ENCODE assay signal across 17 cellular contexts in the genomic region with DNA sequence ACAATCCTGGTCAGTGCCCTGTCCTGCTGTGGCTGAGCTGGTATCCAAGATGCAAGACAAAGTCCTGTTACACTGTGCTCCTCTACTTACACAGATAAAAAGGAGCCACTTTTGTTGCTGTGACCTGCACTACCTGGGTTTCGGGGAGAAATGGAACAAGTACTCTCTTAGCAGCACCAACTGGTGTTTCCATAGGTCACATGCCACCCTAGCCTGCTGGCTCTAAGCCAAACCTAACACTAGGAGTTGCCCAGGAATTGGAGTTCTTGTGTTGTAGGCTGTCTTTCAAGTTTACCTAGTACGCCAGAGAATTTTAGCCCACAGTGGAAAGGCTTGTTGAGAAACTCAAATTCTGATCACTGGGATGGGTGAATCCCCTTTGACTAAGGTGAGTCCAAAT.
DNase-seq lines count a peak whose midpoint lies in the region; ATAC-seq and TF ChIP-seq lines count a peak whose summit lies in the region.
"Had no signal": no experiment of that assay in that cellular context is flagged by ENCODE, and none has a peak within 500 bp of the region (broad histone marks: within the 10 kb centered on the region; RNA-seq: fewer than 3 reads in every experiment).

No MANE protein-coding gene starts in this region.

- H3K4me3 ChIP-seq in mammary epithelial cell (replicated peaks in 1 of 3; ENCODE audit: insufficient read depth in 1 of 3, low read depth in 2 of 3, low read length in 3 of 3) (no peak overlapping the region), trophoblast cell (ENCODE audit: low read depth, low read length) (no peak overlapping the region)
- no peak overlapping the region for H3K4me3 ChIP-seq in CD8-positive, alpha-beta memory T cell (ENCODE audit: low read length)
- H3K4me3 ChIP-seq: HAP-1, Peyer's patch had no signal

- H4K20me1 ChIP-seq in H9 (ENCODE audit: control insufficient read depth, insufficient read depth, insufficient read length) (no peaks in the 10 kb centered on the region), mammary epithelial cell (ENCODE audit: insufficient read depth, low read length) (no peaks in the 10 kb centered on the region)

- peaks cover 0 to 8% of the 10 kb centered on the region in 2 experiments; a peak in 3 of 4 replicates for H3K4me1 Mint-ChIP-seq in H9
- no peaks in the 10 kb centered on the region for H3K4me1 Mint-ChIP-seq in CD8-positive, alpha-beta memory T cell
- H3K4me1 Mint-ChIP-seq: B cell; CD4-positive, alpha-beta memory T cell; IgD-negative memory B cell had no signal

- CTCF ChIA-PET in mammary epithelial cell (lab: Charles Lee; ENCODE audit: low non-redundant PET): no interaction called here
- CTCF ChIA-PET in CD8-positive, alpha-beta memory T cell (lab: Charles Lee): no interaction called here

- no CpG with 5 or more reads among the region's 2 CpGs for WGBS in H9 (ENCODE audit: extremely low coverage, insufficient read length, low lambda C conversion rate)
- WGBS in mammary epithelial cell (ENCODE audit: low coverage, missing lambda C conversion rate): 100% methylated on average over 2 of the region's 2 CpGs
- WGBS in trophoblast cell (ENCODE audit: extremely low coverage, insufficient coverage, insufficient read length): no CpG with 5 or more reads among the region's 2 CpGs

- H3K79me1 ChIP-seq in H9 (ENCODE audit: insufficient read depth, low read depth, low read length, poor library complexity, severe bottlenecking): no peaks in the 10 kb centered on the region
- peaks cover 14% of the 10 kb centered on the region for H3K79me1 ChIP-seq in trophoblast cell (ENCODE audit: low read length)

- peak overlapping the region in 1 of 3 experiments; percentile 98; a peak in 3 of 7 replicates for H3K27ac Mint-ChIP-seq in H9
- H3K27ac Mint-ChIP-seq in CD8-positive, alpha-beta memory T cell: no peak overlapping the region
- H3K27ac Mint-ChIP-seq: B cell; CD4-positive, alpha-beta memory T cell; IgD-negative memory B cell; T-helper 1 cell treated with Interleukin-12 subunit alpha and Interleukin-12 subunit beta and Interleukin-4 antibody, amounts not matched to agents 30 μg/mL and 1 μg/mL, for 36 hours had no signal

- H3K4ac ChIP-seq in H9 (ENCODE audit: low read depth, low read length): no peak overlapping the region
- peak overlapping the region; percentile 72 for H3K4ac ChIP-seq in trophoblast cell (ENCODE audit: low read depth, low read length)

- no peaks in the 10 kb centered on the region for H3K23me2 ChIP-seq in H9 (ENCODE audit: insufficient read length, low read depth, low read length, poor library complexity, severe bottlenecking)

- H3K27me3 Mint-ChIP-seq in H9 (ENCODE audit: low read depth): no peaks in the 10 kb centered on the region
- H3K27me3 Mint-ChIP-seq in CD8-positive, alpha-beta memory T cell: no peaks in the 10 kb centered on the region
- H3K27me3 Mint-ChIP-seq: B cell; CD4-positive, alpha-beta memory T cell; IgD-negative memory B cell had no signal

- H3K4me2 ChIP-seq in H9 (ENCODE audit: insufficient read depth, insufficient read length, low read length) (no peak overlapping the region), mammary epithelial cell (ENCODE audit: insufficient read depth, low read depth, low read length) (no peak overlapping the region), trophoblast cell (ENCODE audit: low read length) (no peak overlapping the region)

- H2BK120ac ChIP-seq in H9 (ENCODE audit: low read depth, low read length, poor library complexity, severe bottlenecking) (no peak overlapping the region), trophoblast cell (ENCODE audit: insufficient read depth, low read length, poor library complexity) (peak overlapping the region; percentile 100)

- no peak overlapping the region for H3K56ac ChIP-seq in H9 (ENCODE audit: insufficient read length, low read depth, low read length)

- H3K9ac ChIP-seq in H9 (ENCODE audit: extremely low read depth, insufficient read length, low read length): no peak overlapping the region
- no peak overlapping the region for H3K9ac ChIP-seq in mammary epithelial cell (ENCODE audit: insufficient read depth, low read length)
- H3K9ac ChIP-seq in trophoblast cell (ENCODE audit: low read length): no peak overlapping the region

- no peak overlapping the region for H3K4me3 Mint-ChIP-seq in H9
- H3K4me3 Mint-ChIP-seq in CD8-positive, alpha-beta memory T cell: no peak overlapping the region
- H3K4me3 Mint-ChIP-seq: B cell; CD4-positive, alpha-beta memory T cell; IgD-negative memory B cell; T-helper 1 cell treated with Interleukin-12 subunit alpha and Interleukin-12 subunit beta and Interleukin-4 antibody, amounts not matched to agents 30 μg/mL and 1 μg/mL, for 36 hours had no signal

- H3K27me3 ChIP-seq in H9 (ENCODE audit: insufficient read depth, low read length): no peaks in the 10 kb centered on the region
- no peaks in the 10 kb centered on the region for H3K27me3 ChIP-seq in mammary epithelial cell (ENCODE audit: insufficient read depth, low read length)
- no peaks in the 10 kb centered on the region for H3K27me3 ChIP-seq in trophoblast cell (ENCODE audit: insufficient read depth, low read length)
- no peaks in the 10 kb centered on the region for H3K27me3 ChIP-seq in CD8-positive, alpha-beta memory T cell (ENCODE audit: insufficient read depth, low read length, poor library complexity, severe bottlenecking)
- H3K27me3 ChIP-seq: Peyer's patch had no signal

- H2BK15ac ChIP-seq in H9 (ENCODE audit: low read depth, low read length): no peak overlapping the region

- H3K23ac ChIP-seq in H9 (ENCODE audit: insufficient read length, low read depth, low read length): no peak overlapping the region
- H3K23ac ChIP-seq in trophoblast cell (ENCODE audit: low read length): no peak overlapping the region

- H3K18ac ChIP-seq in H9 (ENCODE audit: insufficient read length, low read depth, low read length): no peak overlapping the region
- peak overlapping the region; percentile 95 for H3K18ac ChIP-seq in trophoblast cell (ENCODE audit: low read length)

- POLR2A ChIA-PET in CD8-positive, alpha-beta memory T cell (lab: Charles Lee): no interaction called here

- TF ChIP-seq CTCF in H9 (conservative IDR thresholded peaks at IDR 0.05) (no peak), mammary epithelial cell (conservative IDR thresholded peaks at IDR 0.05 in 1 of 2, IDR thresholded peaks at IDR 0.05 in 1 of 2; ENCODE audit: extremely low read depth in 1 of 2, insufficient read depth in 1 of 2, low read depth in 1 of 2, low read length in 2 of 2) (no peak)

- DNase-seq in H9 (no peak), mammary epithelial cell (peak; percentile 4), trophoblast cell (peak in 1 of 2 donors; percentile 0), NCI-H1092 (lab: John Stamatoyannopoulos, UW) (no peak)
- no peak for DNase-seq in CD8-positive, alpha-beta memory T cell
- DNase-seq: ACHN; CD4-positive, alpha-beta memory T cell; NCI-H1048; NCI-H446 treated with DMSO at 0.1 percent for 48 hours; Peyer's patch; SHP77 treated with DMSO at 0.1 percent for 48 hours had no signal

- H2AFZ ChIP-seq in H9 (ENCODE audit: low read length) (no peak overlapping the region), mammary epithelial cell (ENCODE audit: low read depth, low read length) (peak overlapping the region; percentile 70), trophoblast cell (ENCODE audit: insufficient read depth, low read length, poor library complexity) (no peak overlapping the region)

- no TSS peak for BruUV-seq in mammary epithelial cell (replicated peaks; lab: Mats Ljungman, UMichigan)

- no peak overlapping the region for H3T11ph ChIP-seq in H9 (ENCODE audit: low read length)

- no peaks in the 10 kb centered on the region for H3K4me1 ChIP-seq in H9 (ENCODE audit: insufficient read depth, low read length)
- peaks cover 20% of the 10 kb centered on the region for H3K4me1 ChIP-seq in mammary epithelial cell (ENCODE audit: insufficient read depth, low read length)
- H3K4me1 ChIP-seq in trophoblast cell (ENCODE audit: control insufficient read depth in 1 of 2, insufficient read depth in 2 of 2, low read length in 2 of 2): peaks cover 8 to 12% of the 10 kb centered on the region in 2 experiments
- H3K4me1 ChIP-seq in CD8-positive, alpha-beta memory T cell (ENCODE audit: insufficient read depth, low read length): no peaks in the 10 kb centered on the region
- H3K4me1 ChIP-seq: HAP-1, Peyer's patch had no signal

- no peak overlapping the region for H3K14ac ChIP-seq in H9 (ENCODE audit: insufficient read depth, low read length)
- H3K14ac ChIP-seq in trophoblast cell (ENCODE audit: low read length): peak overlapping the region; percentile 98

- H2BK5ac ChIP-seq in H9 (ENCODE audit: insufficient read length, low read length) (no peak overlapping the region), trophoblast cell (ENCODE audit: low read depth, low read length, poor library complexity) (peak overlapping the region; percentile 100)

- H2AK5ac ChIP-seq in H9 (ENCODE audit: insufficient read length, low read length) (no peak overlapping the region), trophoblast cell (ENCODE audit: low read length) (peak overlapping the region; percentile 93)

- H3K36me3 Mint-ChIP-seq in H9 (ENCODE audit: insufficient read depth in 1 of 3, low read depth in 3 of 3): peaks cover 13 to 58% (median 49%) of the 10 kb centered on the region in 3 experiments
- H3K36me3 Mint-ChIP-seq in CD8-positive, alpha-beta memory T cell: no peaks in the 10 kb centered on the region
- H3K36me3 Mint-ChIP-seq: CD4-positive, alpha-beta memory T cell; IgD-negative memory B cell had no signal

- peak overlapping the region; percentile 65 for H4K12ac ChIP-seq in trophoblast cell (ENCODE audit: low read depth, low read length)

- no peak overlapping the region for H2BK12ac ChIP-seq in H9 (ENCODE audit: insufficient read length, low read depth, low read length)
- peak overlapping the region; percentile 100 for H2BK12ac ChIP-seq in trophoblast cell (ENCODE audit: low read length)

- H4K91ac ChIP-seq in H9 (ENCODE audit: insufficient read length, low read depth, low read length) (peak overlapping the region; percentile 48), trophoblast cell (ENCODE audit: low read depth, low read length) (peak overlapping the region; percentile 100)

- in situ Hi-C loops in mammary epithelial cell (cut with MboI; ENCODE audit: low sequenced_read_pairs in 2 of 2): no loop called here

- dilution Hi-C loops in mammary epithelial cell (cut with HindIII; ENCODE audit: low sequenced_read_pairs): no loop called here

- no peak overlapping the region for H3K27ac ChIP-seq in H9 (ENCODE audit: insufficient read length, low read depth, low read length)
- peak overlapping the region; percentile 62 for H3K27ac ChIP-seq in mammary epithelial cell (ENCODE audit: insufficient read depth, low read depth, low read length)
- H3K27ac ChIP-seq in trophoblast cell (ENCODE audit: low read depth, low read length): peak overlapping the region; percentile 100
- no peak overlapping the region for H3K27ac ChIP-seq in CD8-positive, alpha-beta memory T cell (ENCODE audit: low read depth, low read length)
- H3K27ac ChIP-seq: Peyer's patch had no signal

- ATAC-seq in GM18502 (IDR thresholded peaks at IDR 0.05; ENCODE audit: poor library complexity, unreplicated experiment): peak; percentile 2
- no peak for ATAC-seq in GM21360 (IDR thresholded peaks at IDR 0.05; ENCODE audit: unreplicated experiment)

- intact Hi-C loops in mammary epithelial cell (cut with micrococcal nuclease): no loop called here

- H2BK20ac ChIP-seq in H9 (ENCODE audit: low read depth, low read length, poor library complexity, severe bottlenecking): no peak overlapping the region

- no peaks in the 10 kb centered on the region for H3K79me2 ChIP-seq in H9 (ENCODE audit: insufficient read depth, low read length)
- H3K79me2 ChIP-seq in mammary epithelial cell (ENCODE audit: insufficient read depth, low read length): no peaks in the 10 kb centered on the region
- peaks cover 7% of the 10 kb centered on the region for H3K79me2 ChIP-seq in trophoblast cell (ENCODE audit: control insufficient read depth, insufficient read depth, low read length, poor library complexity)

- H3K36me3 ChIP-seq in mammary epithelial cell (ENCODE audit: insufficient read depth, low read length) (peaks cover 2% of the 10 kb centered on the region), trophoblast cell (ENCODE audit: control insufficient read depth in 1 of 2, insufficient read depth in 2 of 2, low read length in 2 of 2) (peaks cover 2% of the 10 kb centered on the region in 2 experiments)
- H3K36me3 ChIP-seq in CD8-positive, alpha-beta memory T cell (ENCODE audit: insufficient read depth, low read length): no peaks in the 10 kb centered on the region
- H3K36me3 ChIP-seq: HAP-1, Peyer's patch had no signal

- H4K8ac ChIP-seq in H9 (replicated peaks; ENCODE audit: insufficient read length, low read depth, low read length): no peak overlapping the region
- H4K8ac ChIP-seq in trophoblast cell (ENCODE audit: low read depth, low read length): peak overlapping the region; percentile 92

- H3K9me3 Mint-ChIP-seq in H9: peaks cover 30 to 31% of the 10 kb centered on the region in 2 experiments
- peaks cover 0 to 8% (median 6%) of the 10 kb centered on the region in 5 donors for H3K9me3 Mint-ChIP-seq in CD8-positive, alpha-beta memory T cell
- H3K9me3 Mint-ChIP-seq: T-helper 1 cell treated with Interleukin-12 subunit alpha and Interleukin-12 subunit beta and Interleukin-4 antibody, amounts not matched to agents 30 μg/mL and 1 μg/mL, for 36 hours had no signal

- H3K9me3 ChIP-seq in H9 (ENCODE audit: control insufficient read depth, low read depth, low read length): peaks cover 4% of the 10 kb centered on the region
- peaks cover 2% of the 10 kb centered on the region for H3K9me3 ChIP-seq in mammary epithelial cell (replicated peaks; ENCODE audit: insufficient read depth, low read length)
- no peaks in the 10 kb centered on the region for H3K9me3 ChIP-seq in trophoblast cell (ENCODE audit: insufficient read depth, low read depth, low read length)
- H3K9me3 ChIP-seq in CD8-positive, alpha-beta memory T cell (ENCODE audit: low read length): no peaks in the 10 kb centered on the region
- H3K9me3 ChIP-seq: HAP-1, Peyer's patch had no signal

- no peak overlapping the region for H4K5ac ChIP-seq in H9 (ENCODE audit: insufficient read length, low read depth, low read length)

Comparison
In these comparisons a context has a peak if more than half of its experiments do, and no peak if none do; other contexts are left out.
1. H3K27ac ChIP-seq: peak in mammary epithelial cell (single experiment) and trophoblast cell (single experiment); none in H9 (single experiment) and CD8-positive, alpha-beta memory T cell (single experiment).